ENCODE assay signal across 11 cellular contexts in genomic region chr2:25740810-25741381, GRCh38.
DNase-seq lines count a peak whose midpoint lies in the region; FAIRE-seq and TF ChIP-seq lines count a peak whose summit lies in the region.
"Had no signal": no experiment of that assay in that cellular context is flagged by ENCODE, and none has a peak within 500 bp of the region (broad histone marks: within the 10 kb centered on the region; RNA-seq: fewer than 3 reads in every experiment).

No MANE protein-coding gene starts in this region.

- TF ChIP-seq EP300 in stomach (IDR thresholded peaks at IDR 0.05), result no peak

- no peak for TF ChIP-seq POLR2A in stomach (IDR thresholded peaks at IDR 0.05)

- H3K36me3 ChIP-seq in bronchial epithelial cell (ENCODE audit: control insufficient read depth, insufficient read depth, low read length), result peaks cover 5% of the 10 kb centered on the region
- peaks cover 23% of the 10 kb centered on the region for H3K36me3 ChIP-seq in neutrophil
- H3K36me3 ChIP-seq in stomach, result peaks cover 21 to 38% (median 36%) of the 10 kb centered on the region in 4 donors

- intact Hi-C loops in stomach (cut with DNase I; ENCODE audit: low total_unique reads), result no loop called here

- FAIRE-seq in bronchial epithelial cell (lab: Jason Lieb, UNC), result no peak

- H3K9me3 ChIP-seq in neutrophil (no peaks in the 10 kb centered on the region), stomach (no peaks in the 10 kb centered on the region)

- H3K4me3 ChIP-seq in bronchial epithelial cell (ENCODE audit: low read depth, low read length), result no peak overlapping the region
- H3K4me3 ChIP-seq in neutrophil (ENCODE audit: low read depth in 1 of 2, low read length in 1 of 2), result no peak overlapping the region
- H3K4me3 ChIP-seq in stomach, result no peak overlapping the region

- TF ChIP-seq CTCF in bronchial epithelial cell (IDR thresholded peaks at IDR 0.05; ENCODE audit: insufficient read depth, low read length, severe bottlenecking), result no peak
- no peak for TF ChIP-seq CTCF in neutrophil (IDR thresholded peaks at IDR 0.05)
- no peak for TF ChIP-seq CTCF in stomach (IDR thresholded peaks at IDR 0.05)

- H3K27ac ChIP-seq in neutrophil, result peak overlapping the region; percentile 58
- no peak overlapping the region for H3K27ac ChIP-seq in stomach

- DNase-seq in DMS 273 (lab: John Stamatoyannopoulos, UW; ENCODE audit: unreplicated experiment), result peak; percentile 38
- no peak for DNase-seq in DMS 273 treated with DMSO at 0.1 percent for 48 hours (lab: John Stamatoyannopoulos, UW)
- DNase-seq in MV-4-11 (lab: John Stamatoyannopoulos, UW), result peak; percentile 89
- peak; percentile 33 for DNase-seq in bronchial epithelial cell (ENCODE audit: low read depth)
- DNase-seq in stomach, result no peak
- no peak for DNase-seq in DMS79 treated with DMSO at 0.1 percent for 48 hours (lab: John Stamatoyannopoulos, UW)
- no peak for DNase-seq in NCI-H82 (lab: John Stamatoyannopoulos, UW)
- DNase-seq: 8988T, amygdala, NCI-H1048 had no signal

- WGBS in stomach, 5 donors, result 60 to 70% (median 63%) methylated on average over 6 of the region's 6 CpGs

- H3K4me1 ChIP-seq in neutrophil (ENCODE audit: control insufficient read depth in 1 of 2, insufficient read depth in 1 of 2, low read depth in 1 of 2, low read length in 1 of 2) (peaks cover 25 to 29% of the 10 kb centered on the region in 2 experiments), stomach (peaks cover 0 to 9% (median 4%) of the 10 kb centered on the region in 4 donors)

- H3K27me3 ChIP-seq in bronchial epithelial cell (ENCODE audit: control insufficient read depth, insufficient read depth, low read length), result no peaks in the 10 kb centered on the region
- H3K27me3 ChIP-seq in neutrophil, result no peaks in the 10 kb centered on the region
- no peaks in the 10 kb centered on the region for H3K27me3 ChIP-seq in stomach

Comparison
In these comparisons a context has a peak if more than half of its experiments do, and no peak if none do; other contexts are left out.
1. DNase-seq: peak in DMS 273 (single experiment), MV-4-11 (single experiment) and bronchial epithelial cell (single experiment); none in DMS 273 treated with DMSO at 0.1 percent for 48 hours (single experiment), stomach (single experiment), DMS79 treated with DMSO at 0.1 percent for 48 hours (single experiment) and NCI-H82 (single experiment).